In genomic region chr20:3047486-3048419, GRCh38 we compare ENCODE assay signal across 1 cellular context.
TF ChIP-seq lines count a peak whose summit lies in the region.

No MANE protein-coding gene starts in this region.

TF ChIP-seq in H1, 55 proteins besides CTCF, POLR2A, EP300 and RAD21:
- TF ChIP-seq, protein P1, sequence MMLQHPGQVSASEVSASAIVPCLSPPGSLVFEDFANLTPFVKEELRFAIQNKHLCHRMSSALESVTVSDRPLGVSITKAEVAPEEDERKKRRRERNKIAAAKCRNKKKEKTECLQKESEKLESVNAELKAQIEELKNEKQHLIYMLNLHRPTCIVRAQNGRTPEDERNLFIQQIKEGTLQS (IDR thresholded peaks at IDR 0.05; ENCODE audit: insufficient read depth, low read depth, low read length) = no peak
- TF ChIP-seq RBBP5 (IDR thresholded peaks at IDR 0.05; ENCODE audit: borderline replicate concordance, low read depth, low read length) (no peak), TCF12 (IDR thresholded peaks at IDR 0.05; ENCODE audit: low read depth, low read length) (no peak), EGR1 (IDR thresholded peaks at IDR 0.05; ENCODE audit: borderline replicate concordance, low read depth, low read length) (no peak), ASH2L (IDR thresholded peaks at IDR 0.05; ENCODE audit: low read length) (no peak), SP4 (IDR thresholded peaks at IDR 0.05; ENCODE audit: low read length) (no peak), KDM5A (IDR thresholded peaks at IDR 0.05; ENCODE audit: low read length) (no peak), RNF2 (IDR thresholded peaks at IDR 0.05; ENCODE audit: borderline replicate concordance, low read depth, low read length, missing control alignments, poor library complexity, severe bottlenecking) (no peak), TAF1 (IDR thresholded peaks at IDR 0.05; ENCODE audit: low read depth, low read length) (no peak), CBX5 (IDR thresholded peaks at IDR 0.05; ENCODE audit: low read depth, low read length) (no peak), POU5F1 (IDR thresholded peaks at IDR 0.05; ENCODE audit: low read depth, low read length) (no peak), CREB1 (IDR thresholded peaks at IDR 0.05) (no peak), CHD1 (IDR thresholded peaks at IDR 0.05; ENCODE audit: low read depth, low read length) (no peak), POLR2AphosphoS5 (IDR thresholded peaks at IDR 0.05; ENCODE audit: low read depth, low read length) (no peak), HDAC2 (IDR thresholded peaks at IDR 0.05; ENCODE audit: borderline replicate concordance in 1 of 2, low read depth in 2 of 2, low read length in 2 of 2) (no peak), MAFK (IDR thresholded peaks at IDR 0.05; ENCODE audit: low read depth, low read length) (no peak), SIN3A (conservative IDR thresholded peaks at IDR 0.05 in 1 of 2, IDR thresholded peaks at IDR 0.05 in 1 of 2; ENCODE audit: low read depth in 1 of 2, low read length in 2 of 2) (no peak)
- TF ChIP-seq, protein P2, sequence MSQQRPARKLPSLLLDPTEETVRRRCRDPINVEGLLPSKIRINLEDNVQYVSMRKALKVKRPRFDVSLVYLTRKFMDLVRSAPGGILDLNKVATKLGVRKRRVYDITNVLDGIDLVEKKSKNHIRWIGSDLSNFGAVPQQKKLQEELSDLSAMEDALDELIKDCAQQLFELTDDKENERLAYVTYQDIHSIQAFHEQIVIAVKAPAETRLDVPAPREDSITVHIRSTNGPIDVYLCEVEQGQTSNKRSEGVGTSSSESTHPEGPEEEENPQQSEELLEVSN (IDR thresholded peaks at IDR 0.05) = no peak
